8 cellular contexts compared by ENCODE assay signal in genomic region chr7:22565315-22565811, GRCh38.
DNase-seq lines count a peak whose midpoint lies in the region; ATAC-seq and TF ChIP-seq lines count a peak whose summit lies in the region.

No MANE protein-coding gene starts in this region.

- no peak overlapping the region for H3K18ac ChIP-seq in mesendoderm (ENCODE audit: low read length)

- ATAC-seq in HG03378 (IDR thresholded peaks at IDR 0.05; ENCODE audit: unreplicated experiment): peak; percentile 54

- H3K36me3 ChIP-seq in ascending aorta (no peaks in the 10 kb centered on the region), mesendoderm (ENCODE audit: control insufficient read depth, insufficient read depth, low read length) (no peaks in the 10 kb centered on the region), tibial artery (no peaks in the 10 kb centered on the region)

- no peaks in the 10 kb centered on the region for H3K79me1 ChIP-seq in mesendoderm (ENCODE audit: low read length)

- H3K79me2 ChIP-seq in mesendoderm (ENCODE audit: control insufficient read depth, insufficient read depth, low read length): no peaks in the 10 kb centered on the region

- H4K8ac ChIP-seq in mesendoderm (ENCODE audit: low read depth, low read length): no peak overlapping the region

- no peaks in the 10 kb centered on the region for H3K9me3 ChIP-seq in ascending aorta
- no peaks in the 10 kb centered on the region for H3K9me3 ChIP-seq in tibial artery

- H3K27ac ChIP-seq in ascending aorta (peak overlapping the region; percentile 31 to 69), mesendoderm (ENCODE audit: low read depth, low read length) (no peak overlapping the region), tibial artery (no peak overlapping the region)

- no peak overlapping the region for H3K4ac ChIP-seq in mesendoderm (ENCODE audit: low read depth, low read length)

- TF ChIP-seq CTCF in ascending aorta (IDR thresholded peaks at IDR 0.05): no peak
- TF ChIP-seq CTCF in tibial artery (IDR thresholded peaks at IDR 0.05): no peak

- no peak overlapping the region for H3K23ac ChIP-seq in mesendoderm (ENCODE audit: low read length)

- no peak overlapping the region for H2BK5ac ChIP-seq in mesendoderm (ENCODE audit: low read length)

- no peak overlapping the region for H3K4me2 ChIP-seq in mesendoderm (ENCODE audit: low read length)

- peak; percentile 36 for DNase-seq in NK-92 treated with Interleukin-12 subunit alpha and Interleukin-12 subunit beta, amount 100 ng/mL, for 24 hours (lab: John Stamatoyannopoulos, UW)
- no peak for DNase-seq in NK-92 (lab: John Stamatoyannopoulos, UW; ENCODE audit: unreplicated experiment)
- DNase-seq in ascending aorta (ENCODE audit: low spot score in 2 of 2): peak in 1 of 2 donors; percentile 63
- DNase-seq in mesendoderm: no peak
- DNase-seq in NCI-H2196 (lab: John Stamatoyannopoulos, UW; ENCODE audit: unreplicated experiment): no peak
- no peak for DNase-seq in tibial artery
- no peak for DNase-seq in SK-N-DZ (ENCODE audit: low spot score)

- no peak overlapping the region for H3K56ac ChIP-seq in mesendoderm (ENCODE audit: low read length)

- no peak overlapping the region for H4K5ac ChIP-seq in mesendoderm (ENCODE audit: low read length)

- H3K27me3 ChIP-seq in ascending aorta (no peaks in the 10 kb centered on the region), mesendoderm (ENCODE audit: insufficient read depth, low read length, poor library complexity) (no peaks in the 10 kb centered on the region), tibial artery (no peaks in the 10 kb centered on the region)

- no CpG with 5 or more reads among the region's 1 CpG for WGBS in mesendoderm (ENCODE audit: extremely low coverage, insufficient coverage, low lambda C conversion rate)

- H2BK15ac ChIP-seq in mesendoderm (replicated peaks; ENCODE audit: low read depth): no peak overlapping the region

- H2AK5ac ChIP-seq in mesendoderm (ENCODE audit: low read length): peak overlapping the region; percentile 54

- intact Hi-C loops in ascending aorta (cut with DNase I) (no loop called here), tibial artery (cut with DNase I; ENCODE audit: low total_unique reads) (no loop called here)

- no peak overlapping the region for H3K9ac ChIP-seq in mesendoderm (ENCODE audit: low read length)

- H3K4me3 ChIP-seq in ascending aorta: no peak overlapping the region
- H3K4me3 ChIP-seq in mesendoderm (ENCODE audit: low read length): no peak overlapping the region
- H3K4me3 ChIP-seq in tibial artery: no peak overlapping the region

- H3K4me1 ChIP-seq in ascending aorta (peaks cover 0 to 53% of the 10 kb centered on the region in 2 donors), mesendoderm (ENCODE audit: control insufficient read depth, low read depth, low read length) (peaks cover 10% of the 10 kb centered on the region), tibial artery (peaks cover 0 to 45% (median 34%) of the 10 kb centered on the region in 4 donors)

- no peak overlapping the region for H2BK120ac ChIP-seq in mesendoderm (ENCODE audit: low read depth, low read length)

Comparison
In these comparisons a context has a peak if more than half of its experiments do, and no peak if none do; other contexts are left out.
1. H3K27ac ChIP-seq: peak in ascending aorta (2 of 2); none in mesendoderm (single experiment) and tibial artery (0 of 2).